In the genomic region with DNA sequence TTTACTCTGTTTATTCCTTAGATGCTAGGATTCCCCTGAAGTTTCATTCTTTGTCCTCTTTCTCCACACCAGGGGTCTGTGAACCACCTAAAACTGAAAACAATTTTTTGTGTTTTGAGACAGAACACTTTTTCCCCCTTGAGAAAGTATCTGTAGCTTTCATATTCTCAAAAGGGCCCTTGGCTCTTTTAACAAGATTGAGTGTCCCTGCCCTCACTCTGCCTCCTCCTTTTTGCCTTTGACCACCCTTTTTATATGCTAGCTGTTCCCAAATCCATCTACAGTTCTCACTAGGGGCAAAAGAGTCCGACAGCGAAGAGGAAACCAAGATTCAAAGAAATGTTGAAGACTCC, we compare ENCODE assay signal across 1 cellular context.
TF ChIP-seq lines count a peak whose summit lies in the region.

No MANE protein-coding gene starts in this region.

TF ChIP-seq in IMR-90, 13 proteins besides CTCF, POLR2A, EP300 and RAD21 (continued from another document):
- TF ChIP-seq NFE2L2 (IDR thresholded peaks at IDR 0.05; ENCODE audit: low read depth, low read length) (no peak), SMC3 (IDR thresholded peaks at IDR 0.05; ENCODE audit: low read depth, low read length) (no peak), RCOR1 (IDR thresholded peaks at IDR 0.05; ENCODE audit: insufficient replicate concordance, low read length) (no peak), FOS (IDR thresholded peaks at IDR 0.05; ENCODE audit: low read depth, low read length) (no peak)
- TF ChIP-seq, protein P1, sequence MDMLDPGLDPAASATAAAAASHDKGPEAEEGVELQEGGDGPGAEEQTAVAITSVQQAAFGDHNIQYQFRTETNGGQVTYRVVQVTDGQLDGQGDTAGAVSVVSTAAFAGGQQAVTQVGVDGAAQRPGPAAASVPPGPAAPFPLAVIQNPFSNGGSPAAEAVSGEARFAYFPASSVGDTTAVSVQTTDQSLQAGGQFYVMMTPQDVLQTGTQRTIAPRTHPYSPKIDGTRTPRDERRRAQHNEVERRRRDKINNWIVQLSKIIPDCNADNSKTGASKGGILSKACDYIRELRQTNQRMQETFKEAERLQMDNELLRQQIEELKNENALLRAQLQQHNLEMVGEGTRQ (IDR thresholded peaks at IDR 0.05; ENCODE audit: low read depth, low read length): no peak
